Comparison of ENCODE assay signal across 2 cellular contexts in the genomic region with DNA sequence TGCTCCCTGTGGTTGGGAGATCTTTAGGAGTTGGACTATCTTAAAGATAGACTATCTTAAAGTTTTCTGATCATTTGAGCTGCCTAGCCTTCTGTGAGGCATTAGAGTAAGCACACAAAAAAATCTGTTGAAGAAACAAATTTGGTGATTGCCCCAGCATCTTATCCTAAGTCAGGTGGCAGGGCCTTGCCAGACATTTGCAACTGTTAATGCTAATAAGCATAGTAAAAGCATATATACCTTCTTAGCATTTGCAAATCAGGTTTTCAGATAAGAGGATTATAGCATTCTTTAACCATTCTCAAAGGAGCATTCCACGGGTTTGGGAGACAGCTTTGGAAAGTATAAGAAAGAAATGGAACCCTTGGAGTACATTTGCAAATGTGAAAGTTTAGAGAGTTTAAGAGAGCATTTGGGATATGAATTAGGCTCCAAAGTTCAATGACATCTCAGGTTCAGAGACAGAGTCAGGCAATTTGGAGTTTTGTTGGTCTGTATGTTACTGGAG.
TF ChIP-seq lines count a peak whose summit lies in the region.

No MANE protein-coding gene starts in this region.

TF ChIP-seq in GM23338, 12 proteins besides CTCF, POLR2A, EP300 and RAD21 (continues in another document):
- no peak for TF ChIP-seq JUNB (IDR thresholded peaks at IDR 0.05; ENCODE audit: unreplicated experiment)
- no peak for TF ChIP-seq NANOG (IDR thresholded peaks at IDR 0.05; ENCODE audit: borderline replicate concordance)
- TF ChIP-seq ZNF462 (CRISPR knock-in tag; IDR thresholded peaks at IDR 0.05), result no peak
- no peak for TF ChIP-seq ZNF114 (CRISPR knock-in tag; IDR thresholded peaks at IDR 0.05)
- TF ChIP-seq CREB1 (CRISPR knock-in tag; IDR thresholded peaks at IDR 0.05; ENCODE audit: low read depth), result no peak
- TF ChIP-seq POLR2AphosphoS5 (IDR thresholded peaks at IDR 0.05; ENCODE audit: low read depth), result no peak
- no peak for TF ChIP-seq EZH2 (IDR thresholded peaks at IDR 0.05; ENCODE audit: low read depth, unreplicated experiment)
- TF ChIP-seq, protein P1, sequence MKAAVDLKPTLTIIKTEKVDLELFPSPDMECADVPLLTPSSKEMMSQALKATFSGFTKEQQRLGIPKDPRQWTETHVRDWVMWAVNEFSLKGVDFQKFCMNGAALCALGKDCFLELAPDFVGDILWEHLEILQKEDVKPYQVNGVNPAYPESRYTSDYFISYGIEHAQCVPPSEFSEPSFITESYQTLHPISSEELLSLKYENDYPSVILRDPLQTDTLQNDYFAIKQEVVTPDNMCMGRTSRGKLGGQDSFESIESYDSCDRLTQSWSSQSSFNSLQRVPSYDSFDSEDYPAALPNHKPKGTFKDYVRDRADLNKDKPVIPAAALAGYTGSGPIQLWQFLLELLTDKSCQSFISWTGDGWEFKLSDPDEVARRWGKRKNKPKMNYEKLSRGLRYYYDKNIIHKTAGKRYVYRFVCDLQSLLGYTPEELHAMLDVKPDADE (IDR thresholded peaks at IDR 0.05), result no peak
- TF ChIP-seq REST (IDR thresholded peaks at IDR 0.05; ENCODE audit: unreplicated experiment), result no peak

TF ChIP-seq in H1, 55 proteins besides CTCF, POLR2A, EP300 and RAD21:
- TF ChIP-seq ATF3 (IDR thresholded peaks at IDR 0.05; ENCODE audit: insufficient read depth, low read depth, low read length) (no peak), CHD2 (IDR thresholded peaks at IDR 0.05; ENCODE audit: low read length) (no peak), POU5F1 (IDR thresholded peaks at IDR 0.05; ENCODE audit: low read depth, low read length) (no peak), GTF2F1 (IDR thresholded peaks at IDR 0.05; ENCODE audit: borderline replicate concordance, low read depth, low read length) (no peak), BRCA1 (IDR thresholded peaks at IDR 0.05; ENCODE audit: low read depth, low read length) (no peak), JUND (IDR thresholded peaks at IDR 0.05; ENCODE audit: low read length) (no peak)
TF ChIP-seq in H1: peak in this region for 0.
